16 cellular contexts compared by ENCODE assay signal in genomic region chr1:83615379-83615778, GRCh38.
DNase-seq lines count a peak whose midpoint lies in the region; ATAC-seq and TF ChIP-seq lines count a peak whose summit lies in the region.
"Had no signal": no experiment of that assay in that cellular context is flagged by ENCODE, and none has a peak within 500 bp of the region (broad histone marks: within the 10 kb centered on the region; RNA-seq: fewer than 3 reads in every experiment).

No MANE protein-coding gene starts in this region.

- H3K79me1 ChIP-seq in mesendoderm (ENCODE audit: low read length) (no peaks in the 10 kb centered on the region), neuronal stem cell (ENCODE audit: low read depth, low read length) (no peaks in the 10 kb centered on the region)

- no peak overlapping the region for H4K5ac ChIP-seq in mesendoderm (ENCODE audit: low read length)

- no peak overlapping the region for H2BK15ac ChIP-seq in mesendoderm (replicated peaks; ENCODE audit: low read depth)
- H2BK15ac ChIP-seq in neuronal stem cell (ENCODE audit: low read length), result no peak overlapping the region

- H3K4ac ChIP-seq in mesendoderm (ENCODE audit: low read depth, low read length) (no peak overlapping the region), neuronal stem cell (ENCODE audit: low read length) (no peak overlapping the region)

- H4K91ac ChIP-seq in neuronal stem cell (ENCODE audit: low read depth, low read length, poor library complexity), result no peak overlapping the region

- H3K9ac ChIP-seq in HUES48 (ENCODE audit: low read depth, low read length) (no peak overlapping the region), mesendoderm (ENCODE audit: low read length) (no peak overlapping the region), neuronal stem cell (ENCODE audit: low read depth, low read length, poor library complexity) (no peak overlapping the region)

- no peak for ATAC-seq in HG03025 (IDR thresholded peaks at IDR 0.05; ENCODE audit: low FRiP score, unreplicated experiment)
- ATAC-seq: GM12878 had no signal

- H3K4me1 ChIP-seq in HUES48 (ENCODE audit: control insufficient read depth, insufficient read depth, low read length), result peaks cover 41% of the 10 kb centered on the region
- peaks cover 4% of the 10 kb centered on the region for H3K4me1 ChIP-seq in mesendoderm (ENCODE audit: control insufficient read depth, low read depth, low read length)
- peaks cover 2 to 5% of the 10 kb centered on the region in 2 donors for H3K4me1 ChIP-seq in neuronal stem cell (ENCODE audit: control insufficient read depth in 2 of 2, insufficient read depth in 1 of 2, low read depth in 1 of 2, low read length in 2 of 2)

- H4K8ac ChIP-seq in mesendoderm (ENCODE audit: low read depth, low read length) (no peak overlapping the region), neuronal stem cell (ENCODE audit: low read depth, low read length) (no peak overlapping the region)

- no peaks in the 10 kb centered on the region for H3K36me3 ChIP-seq in HUES48 (ENCODE audit: control insufficient read depth, insufficient read depth, low read length)
- H3K36me3 ChIP-seq in mesendoderm (ENCODE audit: control insufficient read depth, insufficient read depth, low read length), result no peaks in the 10 kb centered on the region
- H3K36me3 ChIP-seq in neuronal stem cell (replicated peaks in 1 of 2; ENCODE audit: control insufficient read depth in 2 of 2, insufficient read depth in 2 of 2, low read length in 2 of 2), result no peaks in the 10 kb centered on the region
- H3K36me3 ChIP-seq: HAP-1 had no signal

- WGBS in mesendoderm (ENCODE audit: extremely low coverage, insufficient coverage, low lambda C conversion rate), result no CpG with 5 or more reads among the region's 2 CpGs
- no CpG with 5 or more reads among the region's 2 CpGs for WGBS in neuronal stem cell (ENCODE audit: extremely low coverage in 2 of 2, insufficient read length in 2 of 2, insufficient replicate concordance in 1 of 2), 2 donors

- no peak for TF ChIP-seq CTCF in GM20000 (IDR thresholded peaks at IDR 0.05; ENCODE audit: extremely low read depth, missing control alignments)

- no peaks in the 10 kb centered on the region for H3K27me3 ChIP-seq in HUES48 (ENCODE audit: control insufficient read depth, insufficient read depth, low read length)
- H3K27me3 ChIP-seq in mesendoderm (ENCODE audit: insufficient read depth, low read length, poor library complexity), result no peaks in the 10 kb centered on the region
- H3K27me3 ChIP-seq in neuronal stem cell (ENCODE audit: control insufficient read depth in 3 of 3, insufficient read depth in 3 of 3, low read depth in 1 of 3, low read length in 3 of 3), result no peaks in the 10 kb centered on the region

- DNase-seq in mesendoderm, result peak; percentile 6
- no peak for DNase-seq in neuronal stem cell (ENCODE audit: low spot score)
- DNase-seq in GM20000 (ENCODE audit: low spot score), result no peak
- DNase-seq in LoVo (ENCODE audit: low spot score), result no peak
- DNase-seq: C1 segment of cervical spinal cord; Calu3; CD4-positive, alpha-beta memory T cell; COR-L47; DMS53; DMS79 treated with DMSO at 0.1 percent for 48 hours; GOT3; HFFc6 had no signal

- H3K23ac ChIP-seq in mesendoderm (ENCODE audit: low read length), result no peak overlapping the region
- H3K23ac ChIP-seq in neuronal stem cell (ENCODE audit: low read depth, low read length, poor library complexity), result no peak overlapping the region

- no peak overlapping the region for H3K18ac ChIP-seq in mesendoderm (ENCODE audit: low read length)
- H3K18ac ChIP-seq in neuronal stem cell (ENCODE audit: low read length), result no peak overlapping the region

- H2AK5ac ChIP-seq in mesendoderm (ENCODE audit: low read length), result no peak overlapping the region
- no peak overlapping the region for H2AK5ac ChIP-seq in neuronal stem cell (ENCODE audit: low read depth, low read length)

- H3K56ac ChIP-seq in mesendoderm (ENCODE audit: low read length), result no peak overlapping the region

- no peak overlapping the region for H3K4me3 ChIP-seq in HUES48 (ENCODE audit: low read depth, low read length)
- no peak overlapping the region for H3K4me3 ChIP-seq in mesendoderm (ENCODE audit: low read length)
- H3K4me3 ChIP-seq in neuronal stem cell (ENCODE audit: low read length in 2 of 2), result no peak overlapping the region
- H3K4me3 ChIP-seq: GM12878, HAP-1 had no signal

- no peaks in the 10 kb centered on the region for H3K79me2 ChIP-seq in mesendoderm (ENCODE audit: control insufficient read depth, insufficient read depth, low read length)

- peak overlapping the region; percentile 75 for H2AFZ ChIP-seq in neuronal stem cell (ENCODE audit: low read length)

- H2BK12ac ChIP-seq in neuronal stem cell (ENCODE audit: low read length), result no peak overlapping the region

- H3K27ac ChIP-seq in HUES48 (ENCODE audit: low read depth, low read length) (peak overlapping the region; percentile 15), mesendoderm (ENCODE audit: low read depth, low read length) (no peak overlapping the region), neuronal stem cell (replicated peaks; ENCODE audit: low read length) (no peak overlapping the region)

- H2BK120ac ChIP-seq in mesendoderm (ENCODE audit: low read depth, low read length) (no peak overlapping the region), neuronal stem cell (ENCODE audit: low read depth, low read length) (no peak overlapping the region)

- no peak overlapping the region for H3K4me2 ChIP-seq in mesendoderm (ENCODE audit: low read length)
- H3K4me2 ChIP-seq in neuronal stem cell (ENCODE audit: insufficient read depth, low read length, poor library complexity, severe bottlenecking), result no peak overlapping the region

- H2BK5ac ChIP-seq in mesendoderm (ENCODE audit: low read length) (no peak overlapping the region), neuronal stem cell (ENCODE audit: low read length) (no peak overlapping the region)

- H3K9me3 ChIP-seq in HUES48 (ENCODE audit: control insufficient read depth, insufficient read depth, low read length) (no peaks in the 10 kb centered on the region), neuronal stem cell (replicated peaks in 1 of 2; ENCODE audit: control insufficient read depth in 2 of 2, insufficient read depth in 1 of 2, low read depth in 1 of 2, low read length in 2 of 2) (no peaks in the 10 kb centered on the region)
- H3K9me3 ChIP-seq: HAP-1 had no signal

- no peak overlapping the region for H3K14ac ChIP-seq in neuronal stem cell (ENCODE audit: low read length)
